Comparison of ENCODE assay signal across 2 cellular contexts in the genomic region with DNA sequence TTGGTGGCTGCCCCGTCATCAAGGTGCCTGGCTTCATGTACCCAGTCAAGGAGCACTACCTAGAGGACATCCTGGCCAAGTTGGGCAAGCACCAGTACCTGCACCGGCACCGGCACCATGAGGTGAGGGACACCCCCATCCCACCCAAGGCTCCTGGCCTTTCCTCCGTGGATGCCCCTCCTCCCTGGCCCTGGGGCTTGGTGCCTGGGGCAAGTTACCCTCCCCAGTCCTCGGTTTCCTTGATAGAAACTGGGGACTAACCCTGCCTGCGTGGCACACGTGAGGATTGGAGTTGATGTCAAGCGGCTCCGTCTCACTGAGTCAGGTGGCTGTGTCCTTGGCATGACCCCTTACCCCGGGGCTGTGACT.
TF ChIP-seq lines count a peak whose summit lies in the region.

No MANE protein-coding gene starts in this region.

TF ChIP-seq in IMR-90, 13 proteins besides CTCF, POLR2A, EP300 and RAD21:
- TF ChIP-seq MAZ (IDR thresholded peaks at IDR 0.05; ENCODE audit: borderline replicate concordance, low read depth, low read length) = no peak

TF ChIP-seq in endothelial cell of umbilical vein, 7 proteins besides CTCF, POLR2A, EP300 and RAD21:
- TF ChIP-seq, protein P1, sequence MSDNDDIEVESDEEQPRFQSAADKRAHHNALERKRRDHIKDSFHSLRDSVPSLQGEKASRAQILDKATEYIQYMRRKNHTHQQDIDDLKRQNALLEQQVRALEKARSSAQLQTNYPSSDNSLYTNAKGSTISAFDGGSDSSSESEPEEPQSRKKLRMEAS (IDR thresholded peaks at IDR 0.05; ENCODE audit: insufficient read depth, insufficient read length) = no peak
- TF ChIP-seq MYC (IDR thresholded peaks at IDR 0.05; ENCODE audit: low read depth, low read length) = no peak
- TF ChIP-seq JUN (IDR thresholded peaks at IDR 0.05; ENCODE audit: borderline replicate concordance, insufficient read depth, insufficient read length, low read depth) = no peak
- no peak for TF ChIP-seq FOS (IDR thresholded peaks at IDR 0.05; ENCODE audit: borderline replicate concordance, insufficient read depth, low read length)
- no peak for TF ChIP-seq GATA2 (IDR thresholded peaks at IDR 0.05; ENCODE audit: insufficient read depth, insufficient read length, low read depth, low read length)
- no peak for TF ChIP-seq EZH2 (IDR thresholded peaks at IDR 0.05; ENCODE audit: borderline replicate concordance, low read depth, low read length, severe bottlenecking)
- TF ChIP-seq POLR2AphosphoS5 (IDR thresholded peaks at IDR 0.05; ENCODE audit: insufficient read depth, low read depth, low read length) = no peak
